16 cellular contexts compared by ENCODE assay signal in genomic region chr1:116288201-116288598, GRCh38.
A peak's percentile ranks its signal among the peaks of the same experiment; 100 is the strongest.
DNase-seq lines count a peak whose midpoint lies in the region; ATAC-seq and TF ChIP-seq lines count a peak whose summit lies in the region.
"Had no signal": no experiment of that assay in that cellular context is flagged by ENCODE, and none has a peak within 500 bp of the region (broad histone marks: within the 10 kb centered on the region; RNA-seq: fewer than 3 reads in every experiment).

No MANE protein-coding gene starts in this region.

- no peak overlapping the region for H3K4me3 Mint-ChIP-seq in CD4-positive, CD25-positive, alpha-beta regulatory T cell
- H3K4me3 Mint-ChIP-seq: activated CD4-positive, alpha-beta T cell treated with anti-CD3 and anti-CD28 coated beads for 36 hours; activated naive CD4-positive, alpha-beta T cell treated with anti-CD3 and anti-CD28 coated beads, Interleukin-2, amount 10 ng/mL, durations not matched to agents 7 days and 5 days had no signal

- H3K27ac ChIP-seq in CD4-positive, CD25-positive, alpha-beta regulatory T cell (ENCODE audit: insufficient read depth, low read length, poor library complexity, severe bottlenecking), result no peak overlapping the region
- H3K27ac ChIP-seq: coronary artery, left ventricle myocardium inferior had no signal

- peaks cover 0 to 5% (median 0%) of the 10 kb centered on the region in 7 donors for H3K9me3 Mint-ChIP-seq in CD4-positive, CD25-positive, alpha-beta regulatory T cell
- H3K9me3 Mint-ChIP-seq: activated naive CD4-positive, alpha-beta T cell treated with anti-CD3 and anti-CD28 coated beads, Interleukin-2, amount 10 ng/mL, durations not matched to agents 7 days and 5 days had no signal

- ATAC-seq in CD4-positive, CD25-positive, alpha-beta regulatory T cell (ENCODE audit: low read depth in 2 of 2), result no peak
- ATAC-seq in GM19043 (IDR thresholded peaks at IDR 0.05; ENCODE audit: low read depth, unreplicated experiment) (peak; percentile 96), HG02623 (IDR thresholded peaks at IDR 0.05; ENCODE audit: unreplicated experiment) (peak; percentile 85), HG03558 (IDR thresholded peaks at IDR 0.05; ENCODE audit: extremely low read depth, unreplicated experiment) (peak; percentile 59)
- ATAC-seq: activated CD4-positive, alpha-beta T cell treated with anti-CD3 and anti-CD28 coated beads for 36 hours; HCT116 had no signal

- no peak for TF ChIP-seq POLR2A in erythroblast (IDR thresholded peaks at IDR 0.05; ENCODE audit: low read length)

- intact Hi-C loops in head of caudate nucleus (cut with DNase I), result no loop called here

- DNase-seq in CD4-positive, CD25-positive, alpha-beta regulatory T cell, result no peak
- DNase-seq in erythroblast (lab: John Stamatoyannopoulos, UW) (no peak), head of caudate nucleus (no peak), nucleus accumbens (lab: John Stamatoyannopoulos, UW) (no peak)
- no peak for DNase-seq in activated CD4-positive, alpha-beta T cell treated with anti-CD3 and anti-CD28 coated beads, Interleukin-2, amount 50 U/mL, for 48 hours
- DNase-seq: activated CD4-positive, alpha-beta T cell treated with anti-CD3 and anti-CD28 coated beads for 36 hours; activated naive CD4-positive, alpha-beta T cell treated with anti-CD3 and anti-CD28 coated beads, Interleukin-2, amount 10 ng/mL, durations not matched to agents 7 days and 5 days; foreskin melanocyte; left ventricle myocardium inferior; stimulated activated CD4-positive, alpha-beta T cell treated with anti-CD3 and anti-CD28 coated beads, Interleukin-4, amount 100 ng/mL, for 4 hours had no signal

- H3K4me1 Mint-ChIP-seq in CD4-positive, CD25-positive, alpha-beta regulatory T cell, result peaks cover 4 to 15% (median 9%) of the 10 kb centered on the region in 4 donors
- H3K4me1 Mint-ChIP-seq: activated naive CD4-positive, alpha-beta T cell treated with anti-CD3 and anti-CD28 coated beads, Interleukin-2, amount 10 ng/mL, durations not matched to agents 7 days and 5 days had no signal

- H3K27me3 ChIP-seq in CD4-positive, CD25-positive, alpha-beta regulatory T cell (ENCODE audit: control insufficient read depth, insufficient read depth, low read length), result peaks cover 5% of the 10 kb centered on the region

- H3K27ac Mint-ChIP-seq in CD4-positive, CD25-positive, alpha-beta regulatory T cell, result peak overlapping the region; percentile 30 to 55 (median 43)
- H3K27ac Mint-ChIP-seq: activated CD4-positive, alpha-beta T cell treated with anti-CD3 and anti-CD28 coated beads for 36 hours; activated naive CD4-positive, alpha-beta T cell treated with anti-CD3 and anti-CD28 coated beads, Interleukin-2, amount 10 ng/mL, durations not matched to agents 7 days and 5 days had no signal

- H3K9me3 ChIP-seq in CD4-positive, CD25-positive, alpha-beta regulatory T cell (ENCODE audit: control insufficient read depth in 2 of 2, low read length in 2 of 2), result no peaks in the 10 kb centered on the region
- H3K9me3 ChIP-seq: left ventricle myocardium inferior had no signal

- H3K27me3 Mint-ChIP-seq in CD4-positive, CD25-positive, alpha-beta regulatory T cell, result peaks cover 17% of the 10 kb centered on the region

- H3K4me3 ChIP-seq in CD4-positive, CD25-positive, alpha-beta regulatory T cell (ENCODE audit: low read depth, low read length), result no peak overlapping the region
- H3K4me3 ChIP-seq: coronary artery, left ventricle myocardium inferior, SK-N-MC had no signal

- no peaks in the 10 kb centered on the region for H3K4me1 ChIP-seq in CD4-positive, CD25-positive, alpha-beta regulatory T cell (ENCODE audit: control insufficient read depth, insufficient read depth, low read length, poor library complexity, severe bottlenecking)

- no peaks in the 10 kb centered on the region for H3K36me3 Mint-ChIP-seq in CD4-positive, CD25-positive, alpha-beta regulatory T cell

- H3K36me3 ChIP-seq in CD4-positive, CD25-positive, alpha-beta regulatory T cell (ENCODE audit: control insufficient read depth, insufficient read depth, low read length), result no peaks in the 10 kb centered on the region
- H3K36me3 ChIP-seq: left ventricle myocardium inferior had no signal

Comparison
In these comparisons a context has a peak if more than half of its experiments do, and no peak if none do; other contexts are left out.
1. ATAC-seq: peak in GM19043 (single experiment), HG02623 (single experiment) and HG03558 (single experiment); none in CD4-positive, CD25-positive, alpha-beta regulatory T cell (0 of 2).